14 cellular contexts compared by ENCODE assay signal in genomic region chr18:55351980-55352714, GRCh38.
DNase-seq lines count a peak whose midpoint lies in the region; ATAC-seq and TF ChIP-seq lines count a peak whose summit lies in the region.
"Had no signal": no experiment of that assay in that cellular context is flagged by ENCODE, and none has a peak within 500 bp of the region (broad histone marks: within the 10 kb centered on the region; RNA-seq: fewer than 3 reads in every experiment).

No MANE protein-coding gene starts in this region.

- TF ChIP-seq CTCF in SK-N-SH (IDR thresholded peaks at IDR 0.05) (no peak), fibroblast of villous mesenchyme (IDR thresholded peaks at IDR 0.05; ENCODE audit: insufficient read depth, low read depth, low read length) (no peak), foreskin keratinocyte (conservative IDR thresholded peaks at IDR 0.05) (no peak)

- no peak for DNase-seq in SK-N-SH
- DNase-seq in fibroblast of villous mesenchyme (ENCODE audit: low read depth): peak; percentile 19
- peak; percentile 89 for DNase-seq in superior temporal gyrus (ENCODE audit: extremely low spot score)
- no peak for DNase-seq in foreskin keratinocyte
- DNase-seq: activated CD4-positive, CD25-positive, alpha-beta regulatory T cell; MM.1S; SHP77; stimulated activated naive CD8-positive, alpha-beta T cell treated with anti-CD3 and anti-CD28 coated beads, Interleukin-15, amount 100 ng/mL, for 72 hours had no signal

- H3K4me1 ChIP-seq in SK-N-SH (ENCODE audit: control insufficient read depth in 1 of 2, insufficient read depth in 2 of 2, low read depth in 1 of 2, low read length in 1 of 2) (peaks cover 49 to 55% of the 10 kb centered on the region in 2 experiments), HUES64 (ENCODE audit: insufficient read depth, low read length) (peaks cover 92% of the 10 kb centered on the region), foreskin keratinocyte (no peaks in the 10 kb centered on the region)

- H3K4me3 ChIP-seq in SK-N-SH (ENCODE audit: low read depth in 2 of 2, low read length in 1 of 2) (no peak overlapping the region), HUES64 (ENCODE audit: low read length) (peak overlapping the region; percentile 4), fibroblast of villous mesenchyme (ENCODE audit: low read depth, low read length) (no peak overlapping the region)
- H3K4me3 ChIP-seq: cardiac muscle cell had no signal

- WGBS in SK-N-SH (ENCODE audit: low lambda C conversion rate): 72% methylated on average over 3 of the region's 3 CpGs
- 0% methylated on average over 1 of the region's 3 CpGs for WGBS in HUES64

- H3K27me3 ChIP-seq in SK-N-SH (ENCODE audit: insufficient read depth) (no peaks in the 10 kb centered on the region), HUES64 (ENCODE audit: insufficient read depth, low read length) (no peaks in the 10 kb centered on the region), foreskin keratinocyte (no peaks in the 10 kb centered on the region)
- H3K27me3 ChIP-seq: cardiac muscle cell had no signal

- peaks cover 12% of the 10 kb centered on the region for H3F3A ChIP-seq in SK-N-SH (replicated peaks; ENCODE audit: insufficient read depth)

- no peaks in the 10 kb centered on the region for H3K9me2 ChIP-seq in SK-N-SH

- CTCF ChIA-PET in SK-N-SH (lab: Yijun Ruan, JAX): interaction anchor here (1.1 to 2.1 kb wide), 5 partner anchors 9 to 217 kb away, joined by 3 to 11 read pairs (median 4); no protein-coding TSS in a partner anchor

- no peak overlapping the region for H3K9ac ChIP-seq in SK-N-SH
- H3K9ac ChIP-seq in HUES64 (ENCODE audit: low read depth, low read length): peak overlapping the region; percentile 33; the same call in 1 of the 2 replicates

- peak overlapping the region; percentile 34; the same call in 1 of the 2 replicates for H3K4me2 ChIP-seq in SK-N-SH

- H3K27ac ChIP-seq in SK-N-SH (ENCODE audit: low read depth in 2 of 2, low read length in 1 of 2) (peak overlapping the region; percentile 58 to 91; a peak in 2 of 4 replicates), HUES64 (ENCODE audit: low read depth, low read length) (peak overlapping the region; percentile 84; the same call in 1 of the 2 replicates), foreskin keratinocyte (no peak overlapping the region)
- H3K27ac ChIP-seq: 22Rv1, cardiac muscle cell had no signal

- ATAC-seq in SK-N-SH treated with all-trans-retinoic acid at 6 μM for 48 hours: no peak
- ATAC-seq in GM21390 (IDR thresholded peaks at IDR 0.05; ENCODE audit: unreplicated experiment): no peak
- no peak for ATAC-seq in foreskin keratinocyte
- no peak for ATAC-seq in HG03469 (IDR thresholded peaks at IDR 0.05; ENCODE audit: unreplicated experiment)
- ATAC-seq: stimulated activated naive CD8-positive, alpha-beta T cell treated with anti-CD3 and anti-CD28 coated beads, Interleukin-15, amount 100 ng/mL, for 72 hours had no signal

- TF ChIP-seq RAD21 in SK-N-SH (IDR thresholded peaks at IDR 0.05; ENCODE audit: low read length): no peak

- no peaks in the 10 kb centered on the region for H3K9me3 ChIP-seq in SK-N-SH
- no peaks in the 10 kb centered on the region for H3K9me3 ChIP-seq in HUES64 (ENCODE audit: insufficient read depth, low read depth, low read length)

- no peak for TF ChIP-seq EP300 in SK-N-SH (IDR thresholded peaks at IDR 0.05; ENCODE audit: borderline replicate concordance in 1 of 2, low read depth in 1 of 2, low read length in 1 of 2)

- H2AFZ ChIP-seq in SK-N-SH (ENCODE audit: low read depth): no peak overlapping the region

- peaks cover 15% of the 10 kb centered on the region for H3K79me2 ChIP-seq in SK-N-SH (ENCODE audit: insufficient read depth)

- H4K20me1 ChIP-seq in SK-N-SH (ENCODE audit: insufficient read depth): no peaks in the 10 kb centered on the region

- POLR2A ChIA-PET in SK-N-SH (lab: Yijun Ruan, JAX): no interaction called here

- peaks cover 9 to 13% of the 10 kb centered on the region in 2 experiments for H3K36me3 ChIP-seq in SK-N-SH (replicated peaks in 1 of 2; ENCODE audit: control insufficient read depth in 1 of 2, insufficient read depth in 2 of 2, low read length in 1 of 2)
- no peaks in the 10 kb centered on the region for H3K36me3 ChIP-seq in HUES64 (ENCODE audit: insufficient read depth, low read length)
- H3K36me3 ChIP-seq: cardiac muscle cell had no signal

TF ChIP-seq in SK-N-SH, 30 proteins besides CTCF, POLR2A, EP300 and RAD21:
- peak; percentile 11; the same call in 1 of the 2 replicates for TF ChIP-seq FOSL2 (IDR thresholded peaks at IDR 0.05; ENCODE audit: borderline replicate concordance, low read depth)
- no peak for TF ChIP-seq JUND (IDR thresholded peaks at IDR 0.05)
- TF ChIP-seq EZH2phosphoT487 (IDR thresholded peaks at IDR 0.05; ENCODE audit: borderline replicate concordance, low read depth): no peak

TF ChIP-seq in SK-N-SH treated with all-trans-retinoic acid at 6 μM for 48 hours, 23 proteins besides CTCF, POLR2A, EP300 and RAD21:
- TF ChIP-seq POU6F1 (CRISPR knock-in tag; IDR thresholded peaks at IDR 0.05; ENCODE audit: borderline replicate concordance, low read depth): no peak
- TF ChIP-seq CREB5 (CRISPR knock-in tag; IDR thresholded peaks at IDR 0.05; ENCODE audit: low read depth): no peak
- no peak for TF ChIP-seq GLIS3 (CRISPR knock-in tag; IDR thresholded peaks at IDR 0.05)
- no peak for TF ChIP-seq TCF4 (CRISPR knock-in tag; IDR thresholded peaks at IDR 0.05; ENCODE audit: borderline replicate concordance)
- TF ChIP-seq PPARA (CRISPR knock-in tag; IDR thresholded peaks at IDR 0.05; ENCODE audit: borderline replicate concordance): no peak
- no peak for TF ChIP-seq ISL1 (CRISPR knock-in tag; IDR thresholded peaks at IDR 0.05)
- TF ChIP-seq ARNTL (CRISPR knock-in tag; IDR thresholded peaks at IDR 0.05; ENCODE audit: borderline replicate concordance, low read depth): no peak
- no peak for TF ChIP-seq ZFP30 (CRISPR knock-in tag; IDR thresholded peaks at IDR 0.05)
- no peak for TF ChIP-seq OSR1 (CRISPR knock-in tag; IDR thresholded peaks at IDR 0.05)
- no peak for TF ChIP-seq ZNF70 (CRISPR knock-in tag; IDR thresholded peaks at IDR 0.05)
TF ChIP-seq in SK-N-SH treated with all-trans-retinoic acid at 6 μM for 48 hours: peak in this region for 0.

Comparison
In these comparisons a context has a peak if more than half of its experiments do, and no peak if none do; other contexts are left out.
1. DNase-seq: peak in fibroblast of villous mesenchyme (single experiment) and superior temporal gyrus (single experiment); none in SK-N-SH (single experiment) and foreskin keratinocyte (0 of 2).